Comparison of ENCODE assay signal across 1 cellular context in genomic region chr1:54476231-54477109, GRCh38.
TF ChIP-seq lines count a peak whose summit lies in the region.

No MANE protein-coding gene starts in this region.

TF ChIP-seq in GM23338, 12 proteins besides CTCF, POLR2A, EP300 and RAD21 (continued from another document):
- TF ChIP-seq ZNF462 (CRISPR knock-in tag; IDR thresholded peaks at IDR 0.05) (no peak), ETS1 (IDR thresholded peaks at IDR 0.05) (no peak), EZH2 (IDR thresholded peaks at IDR 0.05; ENCODE audit: low read depth, unreplicated experiment) (no peak), POLR2AphosphoS5 (IDR thresholded peaks at IDR 0.05; ENCODE audit: low read depth) (0 out of 2 replicates have a peak, but pooled peaks have one; percentile 6), NANOG (IDR thresholded peaks at IDR 0.05; ENCODE audit: borderline replicate concordance) (no peak), ZNF114 (CRISPR knock-in tag; IDR thresholded peaks at IDR 0.05) (no peak)
